In genomic region chr2:201363857-201364560, GRCh38 we compare ENCODE assay signal across 1 cellular context.
TF ChIP-seq lines count a peak whose summit lies in the region.

No MANE protein-coding gene starts in this region.

TF ChIP-seq in HCT116, 20 proteins besides CTCF, POLR2A, EP300 and RAD21 (continued from another document):
- no peak for TF ChIP-seq FOSL1 (IDR thresholded peaks at IDR 0.05; ENCODE audit: low read depth)
- no peak for TF ChIP-seq CEBPB (IDR thresholded peaks at IDR 0.05; ENCODE audit: low read depth)
- no peak for TF ChIP-seq SRF (IDR thresholded peaks at IDR 0.05; ENCODE audit: low read depth)
- no peak for TF ChIP-seq EZH2phosphoT487 (IDR thresholded peaks at IDR 0.05; ENCODE audit: borderline replicate concordance)
